ENCODE assay signal across 22 cellular contexts in the genomic region with DNA sequence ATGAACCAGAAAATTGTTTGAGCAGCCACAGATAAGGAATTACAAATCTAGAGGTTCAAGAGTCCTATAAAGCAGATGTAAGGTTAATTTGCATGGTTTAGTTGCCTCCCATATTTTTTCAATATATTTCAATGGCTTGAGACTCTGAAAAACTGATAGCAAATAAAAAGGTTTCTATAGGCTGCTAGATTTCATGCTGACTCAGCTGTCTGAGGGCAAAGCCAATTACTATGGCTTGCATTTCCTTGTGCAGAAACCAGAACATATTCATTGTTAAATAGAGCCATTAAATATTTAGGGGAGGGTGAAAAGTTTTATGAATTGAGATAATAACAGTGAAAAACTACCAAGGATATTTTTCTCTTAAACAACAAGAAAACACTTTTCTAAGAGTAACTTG.
DNase-seq lines count a peak whose midpoint lies in the region; ATAC-seq, FAIRE-seq and TF ChIP-seq lines count a peak whose summit lies in the region.
"Had no signal": no experiment of that assay in that cellular context is flagged by ENCODE, and none has a peak within 500 bp of the region (broad histone marks: within the 10 kb centered on the region; RNA-seq: fewer than 3 reads in every experiment).

No MANE protein-coding gene starts in this region.

- intact Hi-C loops in HepG2 (cut with micrococcal nuclease; ENCODE audit: unreplicated experiment): no loop called here
- intact Hi-C loops in right lobe of liver (cut with DNase I): no loop called here
- intact Hi-C loops in IMR-90 (cut with micrococcal nuclease): no loop called here

- H3K4me2 ChIP-seq in HepG2 (ENCODE audit: low read depth, low read length) (no peak overlapping the region), IMR-90 (ENCODE audit: low read depth, low read length) (no peak overlapping the region), H1 (ENCODE audit: insufficient read depth in 1 of 2, low read depth in 2 of 2, low read length in 2 of 2) (no peak overlapping the region), mesenchymal stem cell (ENCODE audit: low read length, poor library complexity, severe bottlenecking) (no peak overlapping the region)
- H3K4me2 ChIP-seq: BLaER1 treated with 17β-estradiol and CSF1 and Interleukin-3, amounts not matched to agents 10 nM and 100 nM had no signal

- H3K23ac ChIP-seq in IMR-90 (ENCODE audit: low read depth, low read length) (no peak overlapping the region), H1 (ENCODE audit: insufficient read length) (no peak overlapping the region), mesenchymal stem cell (ENCODE audit: low read length in 2 of 2) (no peak overlapping the region)

- BruUV-seq in HepG2 (replicated peaks; lab: Mats Ljungman, UMichigan): no TSS peak
- no TSS peak for BruUV-seq in IMR-90 (replicated peaks; lab: Mats Ljungman, UMichigan)

- no peak for FAIRE-seq in HepG2 (lab: Jason Lieb, UNC)
- FAIRE-seq in H1 (lab: Jason Lieb, UNC): no peak
- FAIRE-seq: D721Med, G401.6, GM12891, GM19239 had no signal

- H3K79me2 ChIP-seq in HepG2 (ENCODE audit: insufficient read depth, low read length) (no peaks in the 10 kb centered on the region), H1 (ENCODE audit: control insufficient read depth in 1 of 2, insufficient read depth in 2 of 2, low read length in 2 of 2) (no peaks in the 10 kb centered on the region)

- no peaks in the 10 kb centered on the region for H3K9me3 ChIP-seq in HepG2 (ENCODE audit: low read length)
- H3K9me3 ChIP-seq in right lobe of liver: no peaks in the 10 kb centered on the region
- H3K9me3 ChIP-seq in IMR-90 (ENCODE audit: control insufficient read depth, insufficient read depth, low read length): peaks cover 9% of the 10 kb centered on the region
- no peaks in the 10 kb centered on the region for H3K9me3 ChIP-seq in SK-N-MC (ENCODE audit: low read depth, low read length)
- no peaks in the 10 kb centered on the region; a peak in 1 of 4 replicates for H3K9me3 ChIP-seq in H1 (ENCODE audit: insufficient read depth in 2 of 2, low read depth in 1 of 2, low read length in 1 of 2)
- no peaks in the 10 kb centered on the region for H3K9me3 ChIP-seq in mesenchymal stem cell (ENCODE audit: control insufficient read depth, low read length)
- H3K9me3 ChIP-seq: Caco-2 had no signal

- TF ChIP-seq EP300 in HepG2 (IDR thresholded peaks at IDR 0.05; ENCODE audit: low read depth in 2 of 2, low read length in 2 of 2) (no peak), HepG2 (CRISPR knock-in tag; IDR thresholded peaks at IDR 0.05; ENCODE audit: borderline replicate concordance) (no peak), H1 (IDR thresholded peaks at IDR 0.05; ENCODE audit: borderline replicate concordance in 1 of 2, low read depth in 2 of 2, low read length in 2 of 2) (no peak)

- H3K4me3 ChIP-seq in HepG2 (replicated peaks in 1 of 3; ENCODE audit: insufficient read depth in 1 of 3, low read depth in 2 of 3, low read length in 3 of 3) (no peak overlapping the region), right lobe of liver (no peak overlapping the region), IMR-90 (ENCODE audit: insufficient read depth, low read depth, low read length) (no peak overlapping the region), SK-N-MC (no peak overlapping the region), H1 (ENCODE audit: extremely low read depth in 1 of 4, insufficient read depth in 2 of 4, low read depth in 3 of 4, low read length in 4 of 4) (no peak overlapping the region), mesenchymal stem cell (ENCODE audit: insufficient read depth in 1 of 2, low read depth in 1 of 2, low read length in 2 of 2) (no peak overlapping the region)
- H3K4me3 ChIP-seq: BLaER1 treated with 17β-estradiol and CSF1 and Interleukin-3, amounts not matched to agents 10 nM and 100 nM had no signal

- POLR2A ChIA-PET in HepG2 (lab: Yijun Ruan, JAX): no interaction called here
- POLR2A ChIA-PET in IMR-90 (lab: Charles Lee; ENCODE audit: unreplicated experiment): no interaction called here
- POLR2A ChIA-PET in H1 (lab: Charles Lee; ENCODE audit: partially characterized antibody): no interaction called here

- no peaks in the 10 kb centered on the region for H3K23me2 ChIP-seq in H1 (ENCODE audit: low read depth, low read length)

- in situ Hi-C loops in HepG2 (cut with HindIII; ENCODE audit: extremely low pct_ligation_motif_present, low pct_unique_long_range_greater_than_20kb) (no loop called here), IMR-90 (cut with MboI; ENCODE audit: low sequenced_read_pairs) (no loop called here)

- dilution Hi-C loops in IMR-90 (cut with HindIII; ENCODE audit: low sequenced_read_pairs, unreplicated experiment): no loop called here

- TF ChIP-seq RAD21 in HepG2 (CRISPR knock-in tag; IDR thresholded peaks at IDR 0.05): no peak
- TF ChIP-seq RAD21 in IMR-90 (IDR thresholded peaks at IDR 0.05; ENCODE audit: low read length): no peak
- TF ChIP-seq RAD21 in H1 (IDR thresholded peaks at IDR 0.05 in 1 of 2, conservative IDR thresholded peaks at IDR 0.05 in 1 of 2; ENCODE audit: low read depth in 2 of 2, low read length in 2 of 2): no peak

- H4K20me1 ChIP-seq in HepG2 (ENCODE audit: insufficient read depth, low read length) (no peaks in the 10 kb centered on the region), IMR-90 (ENCODE audit: insufficient read depth, low read length) (no peaks in the 10 kb centered on the region), H1 (replicated peaks in 1 of 2; ENCODE audit: control insufficient read depth in 1 of 2, insufficient read depth in 2 of 2, low read length in 2 of 2) (no peaks in the 10 kb centered on the region)
- H4K20me1 ChIP-seq: BLaER1 treated with 17β-estradiol and CSF1 and Interleukin-3, amounts not matched to agents 10 nM and 100 nM had no signal

- H3K9me1 ChIP-seq in IMR-90 (ENCODE audit: insufficient read depth, low read length): no peaks in the 10 kb centered on the region

- H2AK9ac ChIP-seq in IMR-90 (replicated peaks; ENCODE audit: low read depth, low read length, poor library complexity): no peak overlapping the region

- H4K8ac ChIP-seq in IMR-90 (ENCODE audit: low read depth in 2 of 2, low read length in 2 of 2): no peak overlapping the region
- H4K8ac ChIP-seq in H1 (ENCODE audit: extremely low read depth, insufficient read depth, low read length): no peak overlapping the region
- H4K8ac ChIP-seq in mesenchymal stem cell (ENCODE audit: low read length): no peak overlapping the region

- TF ChIP-seq POLR2A in HepG2 (IDR thresholded peaks at IDR 0.05; ENCODE audit: insufficient read depth in 1 of 2, low read depth in 2 of 2, low read length in 2 of 2): no peak
- no peak for TF ChIP-seq POLR2A in right lobe of liver (IDR thresholded peaks at IDR 0.05)
- no peak for TF ChIP-seq POLR2A in IMR-90 (IDR thresholded peaks at IDR 0.05; ENCODE audit: low read depth, low read length)
- no peak for TF ChIP-seq POLR2A in H1 (IDR thresholded peaks at IDR 0.05; ENCODE audit: control extremely low read depth in 1 of 2, low read depth in 2 of 2, low read length in 2 of 2)

- H3K27me3 ChIP-seq in HepG2 (ENCODE audit: control insufficient read depth in 1 of 2, insufficient read depth in 2 of 2, low read length in 2 of 2) (no peaks in the 10 kb centered on the region), right lobe of liver (no peaks in the 10 kb centered on the region), IMR-90 (ENCODE audit: control insufficient read depth, insufficient read depth, low read length) (no peaks in the 10 kb centered on the region), H1 (replicated peaks in 1 of 4; ENCODE audit: control insufficient read depth in 3 of 4, extremely low read depth in 1 of 4, insufficient read depth in 3 of 4, low read length in 3 of 4) (no peaks in the 10 kb centered on the region), mesenchymal stem cell (ENCODE audit: control insufficient read depth in 1 of 2, insufficient read depth in 1 of 2, low read length in 2 of 2) (no peaks in the 10 kb centered on the region)
- H3K27me3 ChIP-seq: BLaER1 treated with 17β-estradiol and CSF1 and Interleukin-3, amounts not matched to agents 10 nM and 100 nM had no signal

- no peak for ATAC-seq in HepG2
- ATAC-seq in right lobe of liver: no peak
- ATAC-seq in IMR-90 (ENCODE audit: low read depth): no peak
- no peak for ATAC-seq in HG03108 (IDR thresholded peaks at IDR 0.05; ENCODE audit: unreplicated experiment)
- ATAC-seq: CD8-positive, alpha-beta T cell had no signal

- H3K36me3 ChIP-seq in HepG2 (replicated peaks in 1 of 2; ENCODE audit: control insufficient read depth in 1 of 2, insufficient read depth in 2 of 2, low read length in 2 of 2): no peaks in the 10 kb centered on the region
- no peaks in the 10 kb centered on the region for H3K36me3 ChIP-seq in right lobe of liver
- H3K36me3 ChIP-seq in IMR-90 (ENCODE audit: control insufficient read depth, insufficient read depth, low read length): no peaks in the 10 kb centered on the region
- no peaks in the 10 kb centered on the region for H3K36me3 ChIP-seq in SK-N-MC (ENCODE audit: insufficient read depth, low read length)
- no peaks in the 10 kb centered on the region for H3K36me3 ChIP-seq in H1 (ENCODE audit: control insufficient read depth in 2 of 4, insufficient read depth in 4 of 4, low read length in 3 of 4)
- no peaks in the 10 kb centered on the region for H3K36me3 ChIP-seq in mesenchymal stem cell (ENCODE audit: control insufficient read depth in 1 of 2, insufficient read depth in 2 of 2, low read depth in 1 of 2, low read length in 2 of 2)
- H3K36me3 ChIP-seq: BLaER1 treated with 17β-estradiol and CSF1 and Interleukin-3, amounts not matched to agents 10 nM and 100 nM had no signal

- H2BK12ac ChIP-seq in H1 (ENCODE audit: low read depth, low read length): no peak overlapping the region
- H2BK12ac ChIP-seq in mesenchymal stem cell (ENCODE audit: low read length in 2 of 2): no peak overlapping the region

- no peak overlapping the region for H3K14ac ChIP-seq in IMR-90 (replicated peaks; ENCODE audit: low read depth, low read length)
- H3K14ac ChIP-seq in H1 (ENCODE audit: insufficient read length): no peak overlapping the region
- no peak overlapping the region for H3K14ac ChIP-seq in mesenchymal stem cell (ENCODE audit: low read length in 2 of 2)

- H2BK20ac ChIP-seq in IMR-90 (ENCODE audit: low read depth, low read length) (no peak overlapping the region), H1 (ENCODE audit: low read length) (no peak overlapping the region)

- CTCF ChIA-PET in HepG2 (lab: Yijun Ruan, JAX; ENCODE audit: low intra/inter-chr PET ratio, low total read pairs) (no interaction called here), IMR-90 (lab: Yijun Ruan, JAX) (no interaction called here), H1 (lab: Charles Lee; ENCODE audit: partially characterized antibody) (interaction anchor here (1.8 kb wide), 1 partner anchor 132 kb away, joined by 5 read pairs; no protein-coding TSS in a partner anchor)

- no peaks in the 10 kb centered on the region for H3K79me1 ChIP-seq in IMR-90 (ENCODE audit: low read depth in 1 of 2, low read length in 2 of 2)
- H3K79me1 ChIP-seq in H1 (ENCODE audit: low read depth, low read length): no peaks in the 10 kb centered on the region
- H3K79me1 ChIP-seq in mesenchymal stem cell (replicated peaks; ENCODE audit: low read length, poor library complexity, severe bottlenecking): no peaks in the 10 kb centered on the region

- no peak overlapping the region for H4K5ac ChIP-seq in IMR-90 (ENCODE audit: low read depth, low read length)
- H4K5ac ChIP-seq in H1 (ENCODE audit: insufficient read length, low read depth, low read length): no peak overlapping the region

- H2AK5ac ChIP-seq in IMR-90 (ENCODE audit: low read depth, low read length) (no peak overlapping the region), H1 (ENCODE audit: low read depth, low read length) (no peak overlapping the region), mesenchymal stem cell (ENCODE audit: low read length, severe bottlenecking) (no peak overlapping the region)

- DNase-seq in HepG2 (ENCODE audit: low spot score): no peak
- DNase-seq in right lobe of liver: no peak
- DNase-seq in IMR-90: no peak
- peak; percentile 20 for DNase-seq in SK-N-MC (ENCODE audit: low read depth, low spot score)
- DNase-seq in H1 (ENCODE audit: low read depth in 1 of 2, low spot score in 2 of 2): no peak
- no peak for DNase-seq in activated CD4-positive, alpha-beta T cell treated with anti-CD3 and anti-CD28 coated beads, Interleukin-2, amount 50 U/mL, for 1 hour
- DNase-seq in mesenchymal stem cell: no peak
- DNase-seq: AML-193; Caco-2; Calu3; CD4-positive, alpha-beta T cell; CD8-positive, alpha-beta T cell; DMS79 treated with DMSO at 0.1 percent for 48 hours; GF-D8 had no signal

- H3K4me1 ChIP-seq in HepG2 (ENCODE audit: insufficient read depth, low read length): no peaks in the 10 kb centered on the region
- H3K4me1 ChIP-seq in right lobe of liver: no peaks in the 10 kb centered on the region
- H3K4me1 ChIP-seq in IMR-90 (ENCODE audit: control insufficient read depth, insufficient read depth, low read length): no peaks in the 10 kb centered on the region
- H3K4me1 ChIP-seq in H1 (replicated peaks in 1 of 4; ENCODE audit: control insufficient read depth in 3 of 4, insufficient read depth in 4 of 4, low read length in 3 of 4): no peaks in the 10 kb centered on the region
- no peaks in the 10 kb centered on the region for H3K4me1 ChIP-seq in mesenchymal stem cell (ENCODE audit: control insufficient read depth, insufficient read depth, low read depth, low read length)
- H3K4me1 ChIP-seq: Caco-2 had no signal

- no peak overlapping the region for H3K56ac ChIP-seq in IMR-90 (ENCODE audit: extremely low read depth, insufficient read depth, low read length)
- no peak overlapping the region for H3K56ac ChIP-seq in H1 (replicated peaks; ENCODE audit: insufficient read length, low read depth, low read length)

- TF ChIP-seq CTCF in HepG2 (CRISPR knock-in tag; IDR thresholded peaks at IDR 0.05) (no peak), right lobe of liver (IDR thresholded peaks at IDR 0.05) (no peak), IMR-90 (conservative IDR thresholded peaks at IDR 0.05; ENCODE audit: low read depth, low read length) (no peak), H1 (IDR thresholded peaks at IDR 0.05; ENCODE audit: control extremely low read depth in 1 of 3, insufficient read depth in 1 of 3, low read depth in 1 of 3, low read length in 3 of 3) (no peak)

- H2BK5ac ChIP-seq in IMR-90 (ENCODE audit: low read depth, low read length, poor library complexity, severe bottlenecking) (no peak overlapping the region), H1 (ENCODE audit: low read depth, low read length) (no peak overlapping the region), mesenchymal stem cell (ENCODE audit: low read depth, low read length, poor library complexity, severe bottlenecking) (no peak overlapping the region)

- H3K9ac ChIP-seq in HepG2 (ENCODE audit: insufficient read depth, low read depth, low read length) (no peak overlapping the region), IMR-90 (ENCODE audit: low read depth, low read length) (no peak overlapping the region), SK-N-MC (ENCODE audit: insufficient read length) (no peak overlapping the region), H1 (replicated peaks in 1 of 4; ENCODE audit: extremely low read depth in 1 of 4, low read depth in 3 of 4, low read length in 3 of 4) (no peak overlapping the region), mesenchymal stem cell (ENCODE audit: low read length) (no peak overlapping the region)
- H3K9ac ChIP-seq: BLaER1 treated with 17β-estradiol and CSF1 and Interleukin-3, amounts not matched to agents 10 nM and 100 nM had no signal

- no peak overlapping the region for H3K18ac ChIP-seq in IMR-90 (ENCODE audit: low read depth, low read length)
- no peak overlapping the region for H3K18ac ChIP-seq in H1 (ENCODE audit: extremely low read depth, low read length)
- no peak overlapping the region for H3K18ac ChIP-seq in mesenchymal stem cell (ENCODE audit: low read depth in 1 of 2, low read length in 2 of 2)

- H2BK15ac ChIP-seq in IMR-90 (ENCODE audit: low read depth, low read length): no peak overlapping the region
- no peak overlapping the region for H2BK15ac ChIP-seq in H1 (ENCODE audit: low read length)
- H2BK15ac ChIP-seq in mesenchymal stem cell (ENCODE audit: low read depth, poor library complexity, severe bottlenecking): no peak overlapping the region

- H3K4ac ChIP-seq in IMR-90 (ENCODE audit: low read depth, low read length) (no peak overlapping the region), H1 (replicated peaks; ENCODE audit: insufficient read length, low read depth, low read length) (no peak overlapping the region), mesenchymal stem cell (ENCODE audit: low read depth in 1 of 2, low read length in 2 of 2) (no peak overlapping the region)

- H3K27ac ChIP-seq in HepG2 (ENCODE audit: extremely low read length, insufficient read depth, low read length) (no peak overlapping the region), right lobe of liver (no peak overlapping the region), IMR-90 (ENCODE audit: insufficient read depth, low read length) (no peak overlapping the region), SK-N-MC (no peak overlapping the region; the same call in 1 of the 2 replicates), H1 (ENCODE audit: low read depth, low read length) (no peak overlapping the region), mesenchymal stem cell (ENCODE audit: low read length, poor library complexity, severe bottlenecking) (no peak overlapping the region)
- H3K27ac ChIP-seq: 22Rv1; BLaER1 treated with 17β-estradiol and CSF1 and Interleukin-3, amounts not matched to agents 10 nM and 100 nM; C4-2B had no signal

- H2BK120ac ChIP-seq in IMR-90 (ENCODE audit: low read depth, low read length) (no peak overlapping the region), H1 (replicated peaks; ENCODE audit: low read depth, low read length) (no peak overlapping the region), mesenchymal stem cell (ENCODE audit: low read depth, low read length) (no peak overlapping the region)

- H2AFZ ChIP-seq in HepG2 (ENCODE audit: low read length) (no peak overlapping the region), IMR-90 (replicated peaks; ENCODE audit: low read length, poor library complexity) (no peak overlapping the region), H1 (ENCODE audit: low read length) (no peak overlapping the region), mesenchymal stem cell (ENCODE audit: low read depth, low read length) (no peak overlapping the region)

- H4K91ac ChIP-seq in IMR-90 (ENCODE audit: insufficient read depth, low read depth, low read length) (no peak overlapping the region), H1 (replicated peaks; ENCODE audit: insufficient read length, low read length) (no peak overlapping the region), mesenchymal stem cell (ENCODE audit: low read length) (no peak overlapping the region)
